1 cellular context compared by ENCODE assay signal in the genomic region with DNA sequence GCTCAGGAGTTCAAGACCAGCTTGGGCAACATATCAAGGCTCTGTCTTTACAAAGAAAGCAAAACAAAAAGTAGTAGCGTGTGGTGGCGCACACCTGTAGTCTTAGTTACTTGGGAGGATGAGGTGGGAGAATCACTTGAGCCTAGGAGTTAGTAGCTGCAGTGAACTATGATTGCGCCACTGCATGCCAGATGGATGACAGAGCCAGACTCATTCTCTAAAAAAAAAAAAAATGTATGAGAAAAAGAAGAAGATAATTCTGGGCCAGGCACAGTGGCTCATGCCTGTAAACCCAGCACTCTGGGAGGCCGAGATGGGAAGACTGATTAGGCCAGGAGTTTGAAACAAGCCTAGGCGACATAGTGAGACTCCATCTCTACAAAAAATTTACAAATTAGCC.
TF ChIP-seq lines count a peak whose summit lies in the region.

No MANE protein-coding gene starts in this region.

TF ChIP-seq in HEK293, 187 proteins besides CTCF, POLR2A, EP300 and RAD21 (continued from another document):
- TF ChIP-seq, protein P1, sequence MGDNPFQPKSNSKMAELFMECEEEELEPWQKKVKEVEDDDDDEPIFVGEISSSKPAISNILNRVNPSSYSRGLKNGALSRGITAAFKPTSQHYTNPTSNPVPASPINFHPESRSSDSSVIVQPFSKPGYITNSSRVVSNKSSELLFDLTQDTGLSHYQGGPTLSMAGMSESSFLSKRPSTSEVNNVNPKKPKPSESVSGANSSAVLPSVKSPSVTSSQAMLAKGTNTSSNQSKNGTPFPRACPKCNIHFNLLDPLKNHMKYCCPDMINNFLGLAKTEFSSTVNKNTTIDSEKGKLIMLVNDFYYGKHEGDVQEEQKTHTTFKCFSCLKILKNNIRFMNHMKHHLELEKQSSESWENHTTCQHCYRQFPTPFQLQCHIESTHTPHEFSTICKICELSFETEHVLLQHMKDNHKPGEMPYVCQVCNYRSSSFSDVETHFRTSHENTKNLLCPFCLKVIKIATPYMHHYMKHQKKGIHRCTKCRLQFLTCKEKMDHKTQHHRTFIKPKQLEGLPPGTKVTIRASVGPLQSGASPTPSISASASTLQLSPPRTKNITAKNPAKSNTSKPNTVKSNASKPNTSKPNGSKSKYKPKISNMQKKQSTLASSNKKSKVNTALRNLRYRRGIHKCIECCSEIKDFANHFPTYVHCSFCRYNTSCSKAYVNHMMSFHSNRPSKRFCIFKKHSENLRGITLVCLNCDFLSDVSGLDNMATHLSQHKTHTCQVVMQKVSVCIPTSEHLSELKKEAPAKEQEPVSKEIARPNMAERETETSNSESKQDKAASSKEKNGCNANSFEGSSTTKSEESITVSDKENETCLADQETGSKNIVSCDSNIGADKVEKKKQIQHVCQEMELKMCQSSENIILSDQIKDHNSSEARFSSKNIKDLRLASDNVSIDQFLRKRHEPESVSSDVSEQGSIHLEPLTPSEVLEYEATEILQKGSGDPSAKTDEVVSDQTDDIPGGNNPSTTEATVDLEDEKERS (tag by site-specific recombination; IDR thresholded peaks at IDR 0.05), result peak; percentile 83
- TF ChIP-seq ZFP41 (tag by site-specific recombination; IDR thresholded peaks at IDR 0.05; ENCODE audit: borderline replicate concordance), result no peak
- no peak for TF ChIP-seq ZXDB (tag by site-specific recombination; IDR thresholded peaks at IDR 0.05)
- no peak for TF ChIP-seq ZNF423 (tag by site-specific recombination; IDR thresholded peaks at IDR 0.05)
- TF ChIP-seq ZNF148 (tag by site-specific recombination; IDR thresholded peaks at IDR 0.05; ENCODE audit: borderline replicate concordance), result no peak
- TF ChIP-seq ZNF391 (tag by site-specific recombination; IDR thresholded peaks at IDR 0.05; ENCODE audit: borderline replicate concordance, low read depth), result no peak
- TF ChIP-seq, protein P2, sequence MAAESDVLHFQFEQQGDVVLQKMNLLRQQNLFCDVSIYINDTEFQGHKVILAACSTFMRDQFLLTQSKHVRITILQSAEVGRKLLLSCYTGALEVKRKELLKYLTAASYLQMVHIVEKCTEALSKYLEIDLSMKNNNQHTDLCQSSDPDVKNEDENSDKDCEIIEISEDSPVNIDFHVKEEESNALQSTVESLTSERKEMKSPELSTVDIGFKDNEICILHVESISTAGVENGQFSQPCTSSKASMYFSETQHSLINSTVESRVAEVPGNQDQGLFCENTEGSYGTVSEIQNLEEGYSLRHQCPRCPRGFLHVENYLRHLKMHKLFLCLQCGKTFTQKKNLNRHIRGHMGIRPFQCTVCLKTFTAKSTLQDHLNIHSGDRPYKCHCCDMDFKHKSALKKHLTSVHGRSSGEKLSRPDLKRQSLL (tag by site-specific recombination; IDR thresholded peaks at IDR 0.05), result 0 out of 2 replicates have a peak, but pooled peaks have one; percentile 33
- TF ChIP-seq ZNF629 (tag by site-specific recombination; IDR thresholded peaks at IDR 0.05), result no peak
- TF ChIP-seq PATZ1 (tag by site-specific recombination; IDR thresholded peaks at IDR 0.05), result no peak
- 0 out of 2 replicates have a peak, but pooled peaks have one; percentile 9 for TF ChIP-seq SP7 (tag by site-specific recombination; IDR thresholded peaks at IDR 0.05)
- TF ChIP-seq ZNF2 (tag by site-specific recombination; IDR thresholded peaks at IDR 0.05), result no peak
- no peak for TF ChIP-seq ZNF335 (tag by site-specific recombination; conservative IDR thresholded peaks at IDR 0.05)
- TF ChIP-seq FEZF1 (tag by site-specific recombination; IDR thresholded peaks at IDR 0.05), result no peak
- no peak for TF ChIP-seq ZNF24 (tag by site-specific recombination; IDR thresholded peaks at IDR 0.05)
- TF ChIP-seq ZNF426 (tag by site-specific recombination; IDR thresholded peaks at IDR 0.05), result no peak
- no peak for TF ChIP-seq ZNF544 (tag by site-specific recombination; IDR thresholded peaks at IDR 0.05)
- no peak for TF ChIP-seq ZNF654 (tag by site-specific recombination; IDR thresholded peaks at IDR 0.05; ENCODE audit: low read depth)
